ENCODE assay signal across 14 cellular contexts in genomic region chr20:61476956-61477355, GRCh38.
DNase-seq lines count a peak whose midpoint lies in the region; ATAC-seq and TF ChIP-seq lines count a peak whose summit lies in the region.
"Had no signal": no experiment of that assay in that cellular context is flagged by ENCODE, and none has a peak within 500 bp of the region (broad histone marks: within the 10 kb centered on the region; RNA-seq: fewer than 3 reads in every experiment).

No MANE protein-coding gene starts in this region.

- no peaks in the 10 kb centered on the region for H4K20me1 ChIP-seq in BLaER1 treated with 17β-estradiol and CSF1 and Interleukin-3, amounts not matched to agents 10 nM and 100 nM

- no peak overlapping the region for H3K9ac ChIP-seq in BLaER1 treated with 17β-estradiol and CSF1 and Interleukin-3, amounts not matched to agents 10 nM and 100 nM
- peak overlapping the region; percentile 9 for H3K9ac ChIP-seq in neuronal stem cell (ENCODE audit: low read depth, low read length, poor library complexity)

- no peak for TF ChIP-seq POLR2A in Peyer's patch (IDR thresholded peaks at IDR 0.05)

- no peaks in the 10 kb centered on the region for H3K36me3 ChIP-seq in BLaER1 treated with 17β-estradiol and CSF1 and Interleukin-3, amounts not matched to agents 10 nM and 100 nM
- H3K36me3 ChIP-seq in RWPE2 (ENCODE audit: low read depth) (no peaks in the 10 kb centered on the region; the same call in 1 of the 2 replicates), neuronal stem cell (replicated peaks in 1 of 2; ENCODE audit: control insufficient read depth in 2 of 2, insufficient read depth in 2 of 2, low read length in 2 of 2) (no peaks in the 10 kb centered on the region), Peyer's patch (no peaks in the 10 kb centered on the region)
- H3K36me3 ChIP-seq: BE2C, HAP-1 had no signal

- H2AK5ac ChIP-seq in neuronal stem cell (ENCODE audit: low read depth, low read length): peak overlapping the region; percentile 77

- peak overlapping the region; percentile 94 for H2BK12ac ChIP-seq in neuronal stem cell (ENCODE audit: low read length)

- peak overlapping the region; percentile 83 for H3K23ac ChIP-seq in neuronal stem cell (ENCODE audit: low read depth, low read length, poor library complexity)

- H4K8ac ChIP-seq in neuronal stem cell (ENCODE audit: low read depth, low read length): no peak overlapping the region

- H3K14ac ChIP-seq in neuronal stem cell (ENCODE audit: low read length): peak overlapping the region; percentile 61

- no peak; the same call in 2 of the 3 replicates for ATAC-seq in RWPE2 (ENCODE audit: low read depth)

- TF ChIP-seq CTCF in RWPE2 (IDR thresholded peaks at IDR 0.05; ENCODE audit: poor library complexity, severe bottlenecking): no peak
- TF ChIP-seq CTCF in Peyer's patch (IDR thresholded peaks at IDR 0.05): no peak

- peak; percentile 79 for DNase-seq in RWPE2 (ENCODE audit: low spot score)
- DNase-seq in neuronal stem cell (ENCODE audit: low spot score): no peak
- no peak for DNase-seq in iPS-NIHi11 (ENCODE audit: low spot score)
- no peak for DNase-seq in NCI-H2171 (lab: John Stamatoyannopoulos, UW)
- no peak for DNase-seq in Peyer's patch
- DNase-seq: ACHN; BE2C; CD4-positive, alpha-beta memory T cell; DMS153; DMS79; GDM1; GOT3 had no signal

- no peak overlapping the region for H3K27ac ChIP-seq in BLaER1 treated with 17β-estradiol and CSF1 and Interleukin-3, amounts not matched to agents 10 nM and 100 nM
- H3K27ac ChIP-seq in RWPE2 (ENCODE audit: poor library complexity, severe bottlenecking) (no peak overlapping the region), neuronal stem cell (replicated peaks; ENCODE audit: low read length) (no peak overlapping the region), Peyer's patch (no peak overlapping the region)

- no peak overlapping the region for H3K4me3 ChIP-seq in BLaER1 treated with 17β-estradiol and CSF1 and Interleukin-3, amounts not matched to agents 10 nM and 100 nM
- H3K4me3 ChIP-seq in RWPE2 (ENCODE audit: severe bottlenecking) (no peak overlapping the region), neuronal stem cell (ENCODE audit: low read length in 2 of 2) (no peak overlapping the region), Peyer's patch (no peak overlapping the region)
- H3K4me3 ChIP-seq: HAP-1 had no signal

- H3K9me3 ChIP-seq in BLaER1 treated with 17β-estradiol and CSF1 and Interleukin-3, amounts not matched to agents 10 nM and 100 nM (replicated peaks in 1 of 11): peaks cover 0 to 12% (median 6%) of the 10 kb centered on the region in 11 experiments; a peak in 11 of 22 replicates
- H3K9me3 ChIP-seq in RWPE2 (ENCODE audit: severe bottlenecking): no peaks in the 10 kb centered on the region
- H3K9me3 ChIP-seq in neuronal stem cell (replicated peaks in 1 of 2; ENCODE audit: control insufficient read depth in 2 of 2, insufficient read depth in 1 of 2, low read depth in 1 of 2, low read length in 2 of 2): peaks cover 0 to 7% of the 10 kb centered on the region in 2 donors
- no peaks in the 10 kb centered on the region for H3K9me3 ChIP-seq in Peyer's patch
- H3K9me3 ChIP-seq: BE2C, HAP-1 had no signal

- peak overlapping the region; percentile 89 for H2BK5ac ChIP-seq in neuronal stem cell (ENCODE audit: low read length)

- H4K91ac ChIP-seq in neuronal stem cell (ENCODE audit: low read depth, low read length, poor library complexity): peak overlapping the region; percentile 25

- no peaks in the 10 kb centered on the region for H3K79me1 ChIP-seq in neuronal stem cell (ENCODE audit: low read depth, low read length)

- H3K27me3 ChIP-seq in BLaER1 treated with 17β-estradiol and CSF1 and Interleukin-3, amounts not matched to agents 10 nM and 100 nM: no peaks in the 10 kb centered on the region
- H3K27me3 ChIP-seq in RWPE2 (ENCODE audit: insufficient read depth, poor library complexity, severe bottlenecking): no peaks in the 10 kb centered on the region
- no peaks in the 10 kb centered on the region for H3K27me3 ChIP-seq in neuronal stem cell (ENCODE audit: control insufficient read depth in 3 of 3, insufficient read depth in 3 of 3, low read depth in 1 of 3, low read length in 3 of 3)
- no peaks in the 10 kb centered on the region for H3K27me3 ChIP-seq in Peyer's patch
- H3K27me3 ChIP-seq: BE2C had no signal

- peak overlapping the region; percentile 58 for H3K18ac ChIP-seq in neuronal stem cell (ENCODE audit: low read length)

- no peak overlapping the region for H2AFZ ChIP-seq in neuronal stem cell (ENCODE audit: low read length)

- peaks cover 8 to 41% (median 28%) of the 10 kb centered on the region in 10 experiments; a peak in 18 of 20 replicates for H3K4me1 ChIP-seq in BLaER1 treated with 17β-estradiol and CSF1 and Interleukin-3, amounts not matched to agents 10 nM and 100 nM
- no peaks in the 10 kb centered on the region for H3K4me1 ChIP-seq in RWPE2 (ENCODE audit: insufficient read depth, poor library complexity, severe bottlenecking)
- H3K4me1 ChIP-seq in neuronal stem cell (ENCODE audit: control insufficient read depth in 2 of 2, insufficient read depth in 1 of 2, low read depth in 1 of 2, low read length in 2 of 2): peaks cover 1 to 2% of the 10 kb centered on the region in 2 donors
- no peaks in the 10 kb centered on the region for H3K4me1 ChIP-seq in Peyer's patch
- H3K4me1 ChIP-seq: BE2C, HAP-1 had no signal

- H3K4ac ChIP-seq in neuronal stem cell (ENCODE audit: low read length): peak overlapping the region; percentile 68

- H2BK120ac ChIP-seq in neuronal stem cell (ENCODE audit: low read depth, low read length): no peak overlapping the region

- no CpG with 5 or more reads among the region's 12 CpGs for WGBS in neuronal stem cell (ENCODE audit: extremely low coverage in 2 of 2, insufficient read length in 2 of 2, insufficient replicate concordance in 1 of 2), 2 donors

- peak overlapping the region in 9 of 11 experiments; percentile 57 to 85 (median 79); a peak in 15 of 22 replicates for H3K4me2 ChIP-seq in BLaER1 treated with 17β-estradiol and CSF1 and Interleukin-3, amounts not matched to agents 10 nM and 100 nM
- H3K4me2 ChIP-seq in neuronal stem cell (ENCODE audit: insufficient read depth, low read length, poor library complexity, severe bottlenecking): no peak overlapping the region

- no peak overlapping the region for H2BK15ac ChIP-seq in neuronal stem cell (ENCODE audit: low read length)
